ENCODE assay signal across 2 cellular contexts in the genomic region with DNA sequence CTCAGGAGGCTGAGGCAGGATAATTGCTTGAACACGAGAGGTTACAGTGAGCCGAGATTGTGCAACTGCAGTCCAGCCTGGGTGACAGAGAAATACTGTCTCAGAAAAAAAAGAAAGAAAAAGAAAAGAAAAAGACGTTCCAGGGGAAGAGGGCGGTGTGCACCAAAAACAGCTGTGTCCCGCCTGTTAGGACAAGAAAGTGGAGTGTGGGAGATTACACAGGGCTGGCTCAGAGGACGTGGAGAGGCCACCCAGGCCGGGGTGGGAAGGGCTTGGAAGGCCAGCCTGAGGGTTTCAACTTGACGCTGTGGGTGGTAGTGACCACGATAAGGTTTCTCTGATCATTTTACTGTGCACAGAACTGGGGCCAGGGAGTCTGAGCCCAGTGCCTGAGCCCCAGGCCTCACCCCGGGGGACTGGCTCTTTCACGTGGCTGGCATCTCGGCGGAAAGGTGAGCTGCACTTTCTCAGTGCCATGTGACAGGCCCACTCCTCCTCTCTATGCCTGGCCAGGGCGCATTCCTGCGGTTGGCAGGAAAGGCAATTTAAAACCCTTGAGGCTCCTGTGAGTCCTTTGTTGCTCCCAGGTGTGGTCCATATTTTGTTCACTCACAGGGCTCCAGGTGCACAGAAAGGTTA.
TF ChIP-seq lines count a peak whose summit lies in the region.

No MANE protein-coding gene starts in this region.

TF ChIP-seq in WTC11, 78 proteins besides CTCF, POLR2A, EP300 and RAD21 (continued from another document):
- TF ChIP-seq, protein P1, sequence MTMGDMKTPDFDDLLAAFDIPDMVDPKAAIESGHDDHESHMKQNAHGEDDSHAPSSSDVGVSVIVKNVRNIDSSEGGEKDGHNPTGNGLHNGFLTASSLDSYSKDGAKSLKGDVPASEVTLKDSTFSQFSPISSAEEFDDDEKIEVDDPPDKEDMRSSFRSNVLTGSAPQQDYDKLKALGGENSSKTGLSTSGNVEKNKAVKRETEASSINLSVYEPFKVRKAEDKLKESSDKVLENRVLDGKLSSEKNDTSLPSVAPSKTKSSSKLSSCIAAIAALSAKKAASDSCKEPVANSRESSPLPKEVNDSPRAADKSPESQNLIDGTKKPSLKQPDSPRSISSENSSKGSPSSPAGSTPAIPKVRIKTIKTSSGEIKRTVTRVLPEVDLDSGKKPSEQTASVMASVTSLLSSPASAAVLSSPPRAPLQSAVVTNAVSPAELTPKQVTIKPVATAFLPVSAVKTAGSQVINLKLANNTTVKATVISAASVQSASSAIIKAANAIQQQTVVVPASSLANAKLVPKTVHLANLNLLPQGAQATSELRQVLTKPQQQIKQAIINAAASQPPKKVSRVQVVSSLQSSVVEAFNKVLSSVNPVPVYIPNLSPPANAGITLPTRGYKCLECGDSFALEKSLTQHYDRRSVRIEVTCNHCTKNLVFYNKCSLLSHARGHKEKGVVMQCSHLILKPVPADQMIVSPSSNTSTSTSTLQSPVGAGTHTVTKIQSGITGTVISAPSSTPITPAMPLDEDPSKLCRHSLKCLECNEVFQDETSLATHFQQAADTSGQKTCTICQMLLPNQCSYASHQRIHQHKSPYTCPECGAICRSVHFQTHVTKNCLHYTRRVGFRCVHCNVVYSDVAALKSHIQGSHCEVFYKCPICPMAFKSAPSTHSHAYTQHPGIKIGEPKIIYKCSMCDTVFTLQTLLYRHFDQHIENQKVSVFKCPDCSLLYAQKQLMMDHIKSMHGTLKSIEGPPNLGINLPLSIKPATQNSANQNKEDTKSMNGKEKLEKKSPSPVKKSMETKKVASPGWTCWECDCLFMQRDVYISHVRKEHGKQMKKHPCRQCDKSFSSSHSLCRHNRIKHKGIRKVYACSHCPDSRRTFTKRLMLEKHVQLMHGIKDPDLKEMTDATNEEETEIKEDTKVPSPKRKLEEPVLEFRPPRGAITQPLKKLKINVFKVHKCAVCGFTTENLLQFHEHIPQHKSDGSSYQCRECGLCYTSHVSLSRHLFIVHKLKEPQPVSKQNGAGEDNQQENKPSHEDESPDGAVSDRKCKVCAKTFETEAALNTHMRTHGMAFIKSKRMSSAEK (CRISPR knock-in tag; IDR thresholded peaks at IDR 0.05; ENCODE audit: borderline replicate concordance), result no peak
- TF ChIP-seq SOX15 (CRISPR knock-in tag; IDR thresholded peaks at IDR 0.05), result no peak
TF ChIP-seq in WTC11: peak in this region for 0.

TF ChIP-seq in SK-N-SH, 30 proteins besides CTCF, POLR2A, EP300 and RAD21:
- TF ChIP-seq, protein P2, sequence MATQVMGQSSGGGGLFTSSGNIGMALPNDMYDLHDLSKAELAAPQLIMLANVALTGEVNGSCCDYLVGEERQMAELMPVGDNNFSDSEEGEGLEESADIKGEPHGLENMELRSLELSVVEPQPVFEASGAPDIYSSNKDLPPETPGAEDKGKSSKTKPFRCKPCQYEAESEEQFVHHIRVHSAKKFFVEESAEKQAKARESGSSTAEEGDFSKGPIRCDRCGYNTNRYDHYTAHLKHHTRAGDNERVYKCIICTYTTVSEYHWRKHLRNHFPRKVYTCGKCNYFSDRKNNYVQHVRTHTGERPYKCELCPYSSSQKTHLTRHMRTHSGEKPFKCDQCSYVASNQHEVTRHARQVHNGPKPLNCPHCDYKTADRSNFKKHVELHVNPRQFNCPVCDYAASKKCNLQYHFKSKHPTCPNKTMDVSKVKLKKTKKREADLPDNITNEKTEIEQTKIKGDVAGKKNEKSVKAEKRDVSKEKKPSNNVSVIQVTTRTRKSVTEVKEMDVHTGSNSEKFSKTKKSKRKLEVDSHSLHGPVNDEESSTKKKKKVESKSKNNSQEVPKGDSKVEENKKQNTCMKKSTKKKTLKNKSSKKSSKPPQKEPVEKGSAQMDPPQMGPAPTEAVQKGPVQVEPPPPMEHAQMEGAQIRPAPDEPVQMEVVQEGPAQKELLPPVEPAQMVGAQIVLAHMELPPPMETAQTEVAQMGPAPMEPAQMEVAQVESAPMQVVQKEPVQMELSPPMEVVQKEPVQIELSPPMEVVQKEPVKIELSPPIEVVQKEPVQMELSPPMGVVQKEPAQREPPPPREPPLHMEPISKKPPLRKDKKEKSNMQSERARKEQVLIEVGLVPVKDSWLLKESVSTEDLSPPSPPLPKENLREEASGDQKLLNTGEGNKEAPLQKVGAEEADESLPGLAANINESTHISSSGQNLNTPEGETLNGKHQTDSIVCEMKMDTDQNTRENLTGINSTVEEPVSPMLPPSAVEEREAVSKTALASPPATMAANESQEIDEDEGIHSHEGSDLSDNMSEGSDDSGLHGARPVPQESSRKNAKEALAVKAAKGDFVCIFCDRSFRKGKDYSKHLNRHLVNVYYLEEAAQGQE (IDR thresholded peaks at IDR 0.05; ENCODE audit: low read depth, low read length), result no peak
- TF ChIP-seq SMC3 (IDR thresholded peaks at IDR 0.05; ENCODE audit: low read depth, low read length) (no peak), NRF1 (IDR thresholded peaks at IDR 0.05; ENCODE audit: low read depth, low read length) (no peak), CHD2 (IDR thresholded peaks at IDR 0.05; ENCODE audit: low read length, partially characterized antibody) (no peak), FOXJ3 (CRISPR knock-in tag; IDR thresholded peaks at IDR 0.05) (no peak), FOSL2 (IDR thresholded peaks at IDR 0.05; ENCODE audit: borderline replicate concordance, low read depth) (no peak), POLR2AphosphoS5 (IDR thresholded peaks at IDR 0.05; ENCODE audit: low read depth, low read length) (no peak), GATA2 (CRISPR knock-in tag; IDR thresholded peaks at IDR 0.05) (no peak), NFIC (IDR thresholded peaks at IDR 0.05; ENCODE audit: borderline replicate concordance) (no peak), TEAD4 (IDR thresholded peaks at IDR 0.05; ENCODE audit: borderline replicate concordance, insufficient read depth) (no peak), ELF1 (IDR thresholded peaks at IDR 0.05) (no peak), SIN3A (IDR thresholded peaks at IDR 0.05; ENCODE audit: borderline replicate concordance, low read depth, low read length) (no peak), GABPA (IDR thresholded peaks at IDR 0.05; ENCODE audit: low read depth) (no peak), RFX5 (IDR thresholded peaks at IDR 0.05; ENCODE audit: low read length) (no peak), JUND (IDR thresholded peaks at IDR 0.05) (no peak), EZH2phosphoT487 (IDR thresholded peaks at IDR 0.05; ENCODE audit: borderline replicate concordance, low read depth) (no peak)
- TF ChIP-seq, protein P3, sequence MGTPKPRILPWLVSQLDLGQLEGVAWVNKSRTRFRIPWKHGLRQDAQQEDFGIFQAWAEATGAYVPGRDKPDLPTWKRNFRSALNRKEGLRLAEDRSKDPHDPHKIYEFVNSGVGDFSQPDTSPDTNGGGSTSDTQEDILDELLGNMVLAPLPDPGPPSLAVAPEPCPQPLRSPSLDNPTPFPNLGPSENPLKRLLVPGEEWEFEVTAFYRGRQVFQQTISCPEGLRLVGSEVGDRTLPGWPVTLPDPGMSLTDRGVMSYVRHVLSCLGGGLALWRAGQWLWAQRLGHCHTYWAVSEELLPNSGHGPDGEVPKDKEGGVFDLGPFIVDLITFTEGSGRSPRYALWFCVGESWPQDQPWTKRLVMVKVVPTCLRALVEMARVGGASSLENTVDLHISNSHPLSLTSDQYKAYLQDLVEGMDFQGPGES (IDR thresholded peaks at IDR 0.05; ENCODE audit: low read depth, low read length), result no peak
- TF ChIP-seq, protein P4, sequence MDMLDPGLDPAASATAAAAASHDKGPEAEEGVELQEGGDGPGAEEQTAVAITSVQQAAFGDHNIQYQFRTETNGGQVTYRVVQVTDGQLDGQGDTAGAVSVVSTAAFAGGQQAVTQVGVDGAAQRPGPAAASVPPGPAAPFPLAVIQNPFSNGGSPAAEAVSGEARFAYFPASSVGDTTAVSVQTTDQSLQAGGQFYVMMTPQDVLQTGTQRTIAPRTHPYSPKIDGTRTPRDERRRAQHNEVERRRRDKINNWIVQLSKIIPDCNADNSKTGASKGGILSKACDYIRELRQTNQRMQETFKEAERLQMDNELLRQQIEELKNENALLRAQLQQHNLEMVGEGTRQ (IDR thresholded peaks at IDR 0.05; ENCODE audit: borderline replicate concordance, low read depth, low read length), result no peak
- TF ChIP-seq, protein P5, sequence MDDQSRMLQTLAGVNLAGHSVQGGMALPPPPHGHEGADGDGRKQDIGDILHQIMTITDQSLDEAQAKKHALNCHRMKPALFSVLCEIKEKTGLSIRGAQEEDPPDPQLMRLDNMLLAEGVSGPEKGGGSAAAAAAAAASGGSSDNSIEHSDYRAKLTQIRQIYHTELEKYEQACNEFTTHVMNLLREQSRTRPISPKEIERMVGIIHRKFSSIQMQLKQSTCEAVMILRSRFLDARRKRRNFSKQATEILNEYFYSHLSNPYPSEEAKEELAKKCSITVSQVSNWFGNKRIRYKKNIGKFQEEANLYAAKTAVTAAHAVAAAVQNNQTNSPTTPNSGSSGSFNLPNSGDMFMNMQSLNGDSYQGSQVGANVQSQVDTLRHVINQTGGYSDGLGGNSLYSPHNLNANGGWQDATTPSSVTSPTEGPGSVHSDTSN (IDR thresholded peaks at IDR 0.05), result no peak
